5 cellular contexts compared by ENCODE assay signal in the genomic region with DNA sequence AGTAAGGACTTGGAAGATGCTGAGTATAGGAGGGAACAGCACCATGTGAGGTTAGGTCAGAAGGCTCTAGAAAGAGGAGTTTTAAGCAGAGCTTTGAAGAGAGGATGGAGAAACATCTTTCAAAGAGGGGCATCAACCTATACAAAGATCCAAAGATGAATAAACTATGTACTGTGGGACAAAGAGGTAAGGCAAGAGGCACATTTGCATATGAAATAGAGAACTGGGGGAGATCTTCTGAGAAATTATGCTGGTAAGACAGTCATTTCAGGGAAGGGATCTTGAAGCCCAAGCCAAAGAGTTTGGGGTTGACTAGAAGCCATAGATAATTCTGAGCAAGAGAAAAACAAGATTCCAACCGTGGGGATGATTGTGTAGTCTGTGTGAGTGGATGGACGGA.
"Had no signal": no experiment of that assay in that cellular context is flagged by ENCODE, and none has a peak within 500 bp of the region (broad histone marks: within the 10 kb centered on the region; RNA-seq: fewer than 3 reads in every experiment).

No MANE protein-coding gene starts in this region.

- DNase-seq: HCEC 1CT, IMR-90 had no signal

- H3K27ac Mint-ChIP-seq: GM23338, H9 had no signal

- H3K4me3 ChIP-seq: GM23338, K562 had no signal

- H3K4me3 Mint-ChIP-seq: GM23338, H9 had no signal

- H3K4me2 ChIP-seq: GM23338 had no signal

- H2AFZ ChIP-seq: GM23338 had no signal

- ATAC-seq: GM23338, K562 had no signal
